In the genomic region with DNA sequence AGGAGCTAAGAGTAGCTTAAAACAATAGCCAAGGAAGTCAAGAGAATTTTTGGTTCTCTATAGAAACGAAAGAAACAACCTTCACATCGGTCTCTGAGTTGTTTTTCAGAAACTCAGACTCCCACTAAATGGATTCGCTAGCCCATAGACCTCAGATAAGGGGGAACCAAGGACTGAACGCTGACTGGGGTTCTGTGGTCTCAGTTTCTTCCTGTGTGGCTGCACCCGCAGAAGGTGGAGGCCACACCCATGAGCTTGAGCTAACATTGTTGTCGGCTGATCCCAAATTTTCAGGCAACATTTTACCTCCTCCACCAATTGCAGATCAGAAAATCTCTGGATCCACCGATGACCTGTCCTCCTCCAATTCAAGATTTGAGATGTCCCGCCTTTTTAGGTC, we compare ENCODE assay signal across 22 cellular contexts.
"Had no signal": no experiment of that assay in that cellular context is flagged by ENCODE, and none has a peak within 500 bp of the region (broad histone marks: within the 10 kb centered on the region; RNA-seq: fewer than 3 reads in every experiment).

No MANE protein-coding gene starts in this region.

- H3K9me3 ChIP-seq: left lung, stomach, transverse colon had no signal

- H3K4me1 ChIP-seq: left lung, stomach, transverse colon had no signal

- H3K27me3 ChIP-seq: transverse colon had no signal

- DNase-seq: activated CD4-positive, alpha-beta T cell treated with anti-CD3 and anti-CD28 coated beads for 4 hours; activated CD4-positive, CD25-positive, alpha-beta regulatory T cell; activated CD8-positive, alpha-beta memory T cell treated with anti-CD3 and anti-CD28 coated beads for 24 hours; activated gamma-delta T cell; aorta; caudate nucleus; effector memory CD4-positive, alpha-beta T cell; foreskin melanocyte; glutamatergic neuron; hippocampal formation; kidney glomerular epithelial cell; left lung; naive B cell; small intestine; stimulated activated CD4-positive, alpha-beta T cell treated with anti-CD3 and anti-CD28 coated beads, Interleukin-2, amount 100 ng/mL, for 24 hours; stomach; transverse colon had no signal

- H3K4me3 Mint-ChIP-seq: brain; naive B cell; stimulated activated memory B cell treated with anti-CD40 and anti-IgM and Interleukin-4, amounts not matched to agents 10 μg/mL and 1 μg/mL and 100 μg/mL, for 72 hours had no signal

- H3K27ac ChIP-seq: left lung, stomach, transverse colon had no signal

- H3K4me3 ChIP-seq: left lung, lung, stomach, transverse colon had no signal

- H3K36me3 Mint-ChIP-seq: brain; naive B cell; stimulated activated memory B cell treated with anti-CD40 and anti-IgM and Interleukin-4, amounts not matched to agents 10 μg/mL and 1 μg/mL and 100 μg/mL, for 72 hours had no signal

- H3K27ac Mint-ChIP-seq: brain; naive B cell; stimulated activated memory B cell treated with anti-CD40 and anti-IgM and Interleukin-4, amounts not matched to agents 10 μg/mL and 1 μg/mL and 100 μg/mL, for 72 hours had no signal

- H3K36me3 ChIP-seq: left lung, stomach, transverse colon had no signal

- H3K4me1 Mint-ChIP-seq: naive B cell; stimulated activated memory B cell treated with anti-CD40 and anti-IgM and Interleukin-4, amounts not matched to agents 10 μg/mL and 1 μg/mL and 100 μg/mL, for 72 hours had no signal

- ATAC-seq: esophagus mucosa; left lung; sciatic nerve; stimulated activated memory B cell treated with anti-CD40 and anti-IgM and Interleukin-4, amounts not matched to agents 10 μg/mL and 1 μg/mL and 100 μg/mL, for 72 hours had no signal
